ENCODE assay signal across 14 cellular contexts in genomic region chr6:168150551-168151444, GRCh38.
A peak's percentile ranks its signal among the peaks of the same experiment; 100 is the strongest.
DNase-seq lines count a peak whose midpoint lies in the region; ATAC-seq, FAIRE-seq and TF ChIP-seq lines count a peak whose summit lies in the region.
"Had no signal": no experiment of that assay in that cellular context is flagged by ENCODE, and none has a peak within 500 bp of the region (broad histone marks: within the 10 kb centered on the region; RNA-seq: fewer than 3 reads in every experiment).

No MANE protein-coding gene starts in this region.

- H3K9me2 ChIP-seq in GM23338 (ENCODE audit: insufficient read depth) = no peaks in the 10 kb centered on the region
- no peaks in the 10 kb centered on the region for H3K9me2 ChIP-seq in PC-3 (replicated peaks; ENCODE audit: low read length)
- no peaks in the 10 kb centered on the region for H3K9me2 ChIP-seq in hepatocyte (replicated peaks; ENCODE audit: insufficient read depth)

- BruUV-seq in PC-3 (replicated peaks; lab: Mats Ljungman, UMichigan) = no TSS peak

- intact Hi-C loops in PC-3 (cut with micrococcal nuclease) = no loop called here

- TF ChIP-seq CTCF in GM23338 (conservative IDR thresholded peaks at IDR 0.05; ENCODE audit: low read depth in 2 of 2) (peak; percentile 56 to 85), PC-3 (conservative IDR thresholded peaks at IDR 0.05; ENCODE audit: low read depth, low read length) (peak; percentile 52), hepatocyte (IDR thresholded peaks at IDR 0.05; ENCODE audit: poor library complexity) (peak; percentile 84), retinal pigment epithelial cell (conservative IDR thresholded peaks at IDR 0.05; ENCODE audit: low read depth, low read length) (peak; percentile 11)

- no peak overlapping the region for H3K4me3 ChIP-seq in GM23338
- H3K4me3 ChIP-seq in PC-3 (ENCODE audit: low read length) = no peak overlapping the region
- no peak overlapping the region for H3K4me3 ChIP-seq in hepatocyte
- no peak overlapping the region for H3K4me3 ChIP-seq in retinal pigment epithelial cell (ENCODE audit: low read length)
- H3K4me3 ChIP-seq: ovary had no signal

- peak; percentile 51; the same call in 2 of the 3 replicates for ATAC-seq in GM23338
- no peak for ATAC-seq in PC-3
- ATAC-seq: stimulated activated effector memory CD8-positive, alpha-beta T cell treated with anti-CD3 and anti-CD28 coated beads, Interleukin-12 subunit alpha, Interleukin-12 subunit beta, amount 100 ng/mL, for 72 hours had no signal

- H3K36me3 ChIP-seq in GM23338 (ENCODE audit: insufficient read depth) (no peaks in the 10 kb centered on the region), PC-3 (ENCODE audit: low read depth, low read length) (no peaks in the 10 kb centered on the region), hepatocyte (replicated peaks; ENCODE audit: insufficient read depth, low read depth) (no peaks in the 10 kb centered on the region)
- H3K36me3 ChIP-seq: ovary had no signal

- H3K79me2 ChIP-seq in GM23338 (replicated peaks; ENCODE audit: insufficient read depth) (no peaks in the 10 kb centered on the region), PC-3 (ENCODE audit: low read length) (no peaks in the 10 kb centered on the region), hepatocyte (no peaks in the 10 kb centered on the region)

- no peak overlapping the region for H3K27ac Mint-ChIP-seq in GM23338
- H3K27ac Mint-ChIP-seq: stimulated activated effector memory CD8-positive, alpha-beta T cell treated with anti-CD3 and anti-CD28 coated beads, Interleukin-12 subunit alpha, Interleukin-12 subunit beta, amount 100 ng/mL, for 72 hours; T-helper 1 cell treated with Interleukin-12 subunit alpha and Interleukin-12 subunit beta and Interleukin-4 antibody, amounts not matched to agents 30 μg/mL and 1 μg/mL, for 36 hours had no signal

- H3K4me2 ChIP-seq in GM23338 (no peak overlapping the region), PC-3 (ENCODE audit: low read length) (no peak overlapping the region), hepatocyte (no peak overlapping the region)

- no peak overlapping the region for H2AFZ ChIP-seq in GM23338
- H2AFZ ChIP-seq in PC-3 (ENCODE audit: low read length) = no peak overlapping the region
- H2AFZ ChIP-seq in hepatocyte = no peak overlapping the region

- H3K36me3 Mint-ChIP-seq in GM23338 (ENCODE audit: low read depth) = no peaks in the 10 kb centered on the region
- H3K36me3 Mint-ChIP-seq: stimulated activated effector memory CD8-positive, alpha-beta T cell treated with anti-CD3 and anti-CD28 coated beads, Interleukin-12 subunit alpha, Interleukin-12 subunit beta, amount 100 ng/mL, for 72 hours had no signal

- FAIRE-seq in frontal cortex (lab: Jason Lieb, UNC) = no peak

- H3K9me3 Mint-ChIP-seq in GM23338 = no peaks in the 10 kb centered on the region
- H3K9me3 Mint-ChIP-seq: stimulated activated effector memory CD8-positive, alpha-beta T cell treated with anti-CD3 and anti-CD28 coated beads, Interleukin-12 subunit alpha, Interleukin-12 subunit beta, amount 100 ng/mL, for 72 hours; T-helper 1 cell treated with Interleukin-12 subunit alpha and Interleukin-12 subunit beta and Interleukin-4 antibody, amounts not matched to agents 30 μg/mL and 1 μg/mL, for 36 hours had no signal

- 68% methylated on average over 30 of the region's 30 CpGs for WGBS in hepatocyte (ENCODE audit: low lambda C conversion rate, missing lambda C conversion rate)

- no peak overlapping the region for H3K27ac ChIP-seq in GM23338 (ENCODE audit: low read depth)
- H3K27ac ChIP-seq in PC-3 (ENCODE audit: low read length) = no peak overlapping the region
- H3K27ac ChIP-seq in hepatocyte = no peak overlapping the region
- H3K27ac ChIP-seq: ovary had no signal

- DNase-seq in GM23338 (ENCODE audit: low spot score) = peak; percentile 55
- DNase-seq in PC-3 = peak; percentile 2
- DNase-seq in hepatocyte (ENCODE audit: low spot score) = no peak
- no peak for DNase-seq in retinal pigment epithelial cell (ENCODE audit: low read depth)
- no peak for DNase-seq in T-helper 9 cell
- DNase-seq in NOMO-1 (lab: John Stamatoyannopoulos, UW; ENCODE audit: unreplicated experiment in 2 of 2) = no peak
- DNase-seq in frontal cortex (ENCODE audit: low spot score in 2 of 2) = no peak
- no peak for DNase-seq in SK-N-DZ (ENCODE audit: low spot score)
- DNase-seq: activated gamma-delta T cell, erythroblast, KBM-7, ovary had no signal

- peaks cover 21% of the 10 kb centered on the region for H3K4me1 Mint-ChIP-seq in GM23338
- H3K4me1 Mint-ChIP-seq: stimulated activated effector memory CD8-positive, alpha-beta T cell treated with anti-CD3 and anti-CD28 coated beads, Interleukin-12 subunit alpha, Interleukin-12 subunit beta, amount 100 ng/mL, for 72 hours had no signal

- H4K20me1 ChIP-seq in GM23338 (replicated peaks; ENCODE audit: insufficient read depth) = no peaks in the 10 kb centered on the region
- no peaks in the 10 kb centered on the region for H4K20me1 ChIP-seq in PC-3 (ENCODE audit: low read length)
- H4K20me1 ChIP-seq in hepatocyte (ENCODE audit: insufficient read depth, poor library complexity, severe bottlenecking) = no peaks in the 10 kb centered on the region

- POLR2A ChIA-PET in PC-3 (lab: Charles Lee; ENCODE audit: unreplicated experiment) = no interaction called here

- H3K9me3 ChIP-seq in PC-3 (ENCODE audit: low read length) = no peaks in the 10 kb centered on the region
- H3K9me3 ChIP-seq in hepatocyte (ENCODE audit: low read depth) = no peaks in the 10 kb centered on the region
- H3K9me3 ChIP-seq: ovary had no signal

- CTCF ChIA-PET in PC-3 (lab: Charles Lee) = interaction anchor here (0.6 kb wide), 1 partner anchor 1105 kb away, joined by 4 read pairs; no protein-coding TSS in a partner anchor

- H3K4me1 ChIP-seq in GM23338 (ENCODE audit: insufficient read depth) (no peaks in the 10 kb centered on the region), PC-3 (ENCODE audit: insufficient read depth, low read length) (no peaks in the 10 kb centered on the region), hepatocyte (ENCODE audit: insufficient read depth) (peaks cover 22% of the 10 kb centered on the region)

- H3K4me3 Mint-ChIP-seq in GM23338 = no peak overlapping the region
- H3K4me3 Mint-ChIP-seq: stimulated activated effector memory CD8-positive, alpha-beta T cell treated with anti-CD3 and anti-CD28 coated beads, Interleukin-12 subunit alpha, Interleukin-12 subunit beta, amount 100 ng/mL, for 72 hours; T-helper 1 cell treated with Interleukin-12 subunit alpha and Interleukin-12 subunit beta and Interleukin-4 antibody, amounts not matched to agents 30 μg/mL and 1 μg/mL, for 36 hours had no signal

- no peak overlapping the region for H3K9ac ChIP-seq in PC-3 (ENCODE audit: low read length)

- H3K27me3 ChIP-seq in GM23338 (ENCODE audit: insufficient read depth) = no peaks in the 10 kb centered on the region
- H3K27me3 ChIP-seq in PC-3 (ENCODE audit: low read length) = peaks cover 56% of the 10 kb centered on the region
- H3K27me3 ChIP-seq in hepatocyte = no peaks in the 10 kb centered on the region
- H3K27me3 ChIP-seq: ovary had no signal

- peaks cover 5% of the 10 kb centered on the region for H3K27me3 Mint-ChIP-seq in GM23338 (ENCODE audit: insufficient read depth, low read depth, poor library complexity)

- H3F3A ChIP-seq in GM23338 (replicated peaks; ENCODE audit: low read depth) = no peaks in the 10 kb centered on the region
- H3F3A ChIP-seq in PC-3 (ENCODE audit: low read length, unreplicated experiment) = no peaks in the 10 kb centered on the region

TF ChIP-seq in GM23338, 12 proteins besides CTCF, POLR2A, EP300 and RAD21:
- TF ChIP-seq STAT1 (IDR thresholded peaks at IDR 0.05; ENCODE audit: unreplicated experiment) (no peak), NANOG (IDR thresholded peaks at IDR 0.05; ENCODE audit: borderline replicate concordance) (no peak)

Comparison
In these comparisons a context has a peak if more than half of its experiments do, and no peak if none do; other contexts are left out.
1. DNase-seq: peak in GM23338 (single experiment) and PC-3 (single experiment); none in hepatocyte (single experiment), retinal pigment epithelial cell (single experiment), T-helper 9 cell (single experiment), NOMO-1 (0 of 2), frontal cortex (0 of 2) and SK-N-DZ (single experiment).
2. CTCF ChIP-seq: peak in every context shown above with its lines; median percentile 84 in hepatocyte; 70 in GM23338; 52 in PC-3; 11 in retinal pigment epithelial cell.